In the genomic region with DNA sequence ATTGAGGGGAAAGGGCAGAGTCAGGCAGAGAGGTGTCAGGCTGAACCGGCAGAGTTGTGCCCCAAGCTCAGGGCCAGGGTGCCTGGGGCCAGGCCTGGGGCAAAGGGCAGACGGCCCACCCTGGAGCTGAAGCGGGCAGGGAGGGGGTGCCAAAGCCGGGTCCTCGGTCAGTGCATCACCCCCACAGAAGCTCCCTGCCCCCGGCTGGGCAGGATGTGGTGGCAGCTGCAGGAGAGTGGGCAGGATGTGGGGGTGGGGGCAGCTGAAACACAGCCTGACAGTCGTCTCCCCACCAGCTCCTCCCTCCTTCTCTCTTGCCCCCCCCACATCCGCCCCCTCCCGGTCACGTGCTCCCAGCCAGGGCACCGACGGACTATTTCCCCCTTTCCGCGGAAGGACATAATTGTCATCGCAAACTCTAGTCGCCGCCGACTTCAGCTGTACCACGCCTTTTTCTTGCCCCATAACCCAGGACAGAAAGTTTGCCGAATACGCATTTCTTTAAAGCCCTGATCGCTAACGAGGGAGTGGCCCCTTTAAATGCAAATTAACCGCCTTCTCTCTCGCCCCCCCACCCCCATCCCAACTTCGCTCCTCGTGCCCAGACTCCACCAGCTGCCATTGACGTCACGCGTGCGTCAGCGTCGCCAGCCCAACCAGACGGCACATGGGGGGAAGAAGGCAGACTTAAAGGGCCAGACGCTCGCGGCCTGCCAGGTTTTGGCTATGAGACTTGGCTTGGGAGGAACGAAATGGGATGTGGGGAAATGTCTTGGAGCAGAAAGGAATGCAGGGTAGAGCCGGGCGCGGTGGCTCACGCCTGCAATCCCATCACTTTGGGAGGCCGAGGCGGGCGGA, we compare ENCODE assay signal across 8 cellular contexts. TPM values are rescaled to one million over a fixed set of nuclear protein-coding genes. Genes with fewer than 3 reads are reported as not detected.
DNase-seq lines count a peak whose midpoint lies in the region; ATAC-seq and TF ChIP-seq lines count a peak whose summit lies in the region.

No MANE protein-coding gene starts in this region.

- H3K4me2 ChIP-seq in parathyroid adenoma (ENCODE audit: low read length): peak overlapping the region; percentile 74

- H3K9me3 ChIP-seq in adipocyte (ENCODE audit: control insufficient read depth, low read length) (no peaks in the 10 kb centered on the region), cardiac muscle cell (ENCODE audit: low read depth) (no peaks in the 10 kb centered on the region), parathyroid adenoma (ENCODE audit: control insufficient read depth, low read length) (no peaks in the 10 kb centered on the region), tibial artery (no peaks in the 10 kb centered on the region)

- TF ChIP-seq CTCF in cardiac muscle cell (IDR thresholded peaks at IDR 0.05; ENCODE audit: low read depth, low read length) (no peak), parathyroid adenoma (IDR thresholded peaks at IDR 0.05) (no peak), tibial artery (IDR thresholded peaks at IDR 0.05) (no peak)

- H2AFZ ChIP-seq in parathyroid adenoma: peak overlapping the region; percentile 82

- peak overlapping the region; percentile 99 for H3K27ac ChIP-seq in cardiac muscle cell
- peak overlapping the region; percentile 100 for H3K27ac ChIP-seq in parathyroid adenoma
- peak overlapping the region; percentile 94 to 100 for H3K27ac ChIP-seq in tibial artery

- peaks cover 3% of the 10 kb centered on the region for H3K79me2 ChIP-seq in parathyroid adenoma

- peak overlapping the region; percentile 89 for H3K9ac ChIP-seq in adipocyte (ENCODE audit: low read length)
- H3K9ac ChIP-seq in parathyroid adenoma: no peak overlapping the region

- ATAC-seq in HG02571 (IDR thresholded peaks at IDR 0.05; ENCODE audit: unreplicated experiment): peak; percentile 28

- H3K36me3 ChIP-seq in adipocyte (ENCODE audit: control insufficient read depth, insufficient read depth, low read length, severe bottlenecking) (no peaks in the 10 kb centered on the region), cardiac muscle cell (no peaks in the 10 kb centered on the region), parathyroid adenoma (ENCODE audit: control insufficient read depth, insufficient read depth, low read length) (no peaks in the 10 kb centered on the region), tibial artery (peaks cover 0 to 4% (median 0%) of the 10 kb centered on the region in 3 donors)

- peak overlapping the region; percentile 68 for H3K4me3 ChIP-seq in adipocyte (ENCODE audit: low read length)
- peak overlapping the region; percentile 14 for H3K4me3 ChIP-seq in cardiac muscle cell
- peak overlapping the region; percentile 50 for H3K4me3 ChIP-seq in parathyroid adenoma (ENCODE audit: low read depth, low read length)
- peak overlapping the region; percentile 29 to 48 for H3K4me3 ChIP-seq in tibial artery

- peaks cover 51% of the 10 kb centered on the region for H3K4me1 ChIP-seq in adipocyte (ENCODE audit: control insufficient read depth, insufficient read depth, low read length)
- H3K4me1 ChIP-seq in cardiac muscle cell (ENCODE audit: low read depth): peaks cover 54% of the 10 kb centered on the region
- peaks cover 32% of the 10 kb centered on the region for H3K4me1 ChIP-seq in parathyroid adenoma
- H3K4me1 ChIP-seq in tibial artery: peaks cover 0 to 69% (median 62%) of the 10 kb centered on the region in 4 donors

- intact Hi-C loops in tibial artery (cut with DNase I; ENCODE audit: low total_unique reads): loop anchor here (5.0 kb wide), 1 partner anchor 43 kb away; no protein-coding TSS in a partner anchor

- H3K27me3 ChIP-seq in adipocyte (replicated peaks; ENCODE audit: control insufficient read depth, insufficient read depth, low read length) (no peaks in the 10 kb centered on the region), cardiac muscle cell (no peaks in the 10 kb centered on the region), parathyroid adenoma (ENCODE audit: control insufficient read depth, insufficient read depth, low read length) (no peaks in the 10 kb centered on the region), tibial artery (no peaks in the 10 kb centered on the region)

- DNase-seq in GF-D8 (lab: John Stamatoyannopoulos, UW): peak; percentile 95
- peak; percentile 96 for DNase-seq in NCI-H1436 (lab: John Stamatoyannopoulos, UW)
- peak; percentile 96 for DNase-seq in SW480 (ENCODE audit: low spot score)
- DNase-seq in adipocyte (ENCODE audit: low read depth): peak; percentile 99
- peak; percentile 97 to 100 for DNase-seq in cardiac muscle cell (ENCODE audit: low read depth in 1 of 2, low spot score in 1 of 2)
- peak; percentile 100 for DNase-seq in tibial artery

RNA-seq across cellular contexts. Expression of a gene that starts 4.5 kb away (rescaled TPM):
- 35.9 and 64.6 TPM in 2 replicates for total RNA-seq in cardiac muscle cell
- polyA plus RNA-seq in cardiac muscle cell: 35.1 and 52.1 TPM in 2 replicates

Comparison
In these comparisons a context has a peak if more than half of its experiments do, and no peak if none do; other contexts are left out.
1. Peak in every context shown above with its lines: DNase-seq, ATAC-seq, H3K4me3 ChIP-seq and H3K27ac ChIP-seq.
2. H3K4me3 ChIP-seq: peak in every context shown above with its lines; median percentile 68 in adipocyte; 50 in parathyroid adenoma; 38 in tibial artery; 14 in cardiac muscle cell.